Comparison of ENCODE assay signal across 1 cellular context in the genomic region with DNA sequence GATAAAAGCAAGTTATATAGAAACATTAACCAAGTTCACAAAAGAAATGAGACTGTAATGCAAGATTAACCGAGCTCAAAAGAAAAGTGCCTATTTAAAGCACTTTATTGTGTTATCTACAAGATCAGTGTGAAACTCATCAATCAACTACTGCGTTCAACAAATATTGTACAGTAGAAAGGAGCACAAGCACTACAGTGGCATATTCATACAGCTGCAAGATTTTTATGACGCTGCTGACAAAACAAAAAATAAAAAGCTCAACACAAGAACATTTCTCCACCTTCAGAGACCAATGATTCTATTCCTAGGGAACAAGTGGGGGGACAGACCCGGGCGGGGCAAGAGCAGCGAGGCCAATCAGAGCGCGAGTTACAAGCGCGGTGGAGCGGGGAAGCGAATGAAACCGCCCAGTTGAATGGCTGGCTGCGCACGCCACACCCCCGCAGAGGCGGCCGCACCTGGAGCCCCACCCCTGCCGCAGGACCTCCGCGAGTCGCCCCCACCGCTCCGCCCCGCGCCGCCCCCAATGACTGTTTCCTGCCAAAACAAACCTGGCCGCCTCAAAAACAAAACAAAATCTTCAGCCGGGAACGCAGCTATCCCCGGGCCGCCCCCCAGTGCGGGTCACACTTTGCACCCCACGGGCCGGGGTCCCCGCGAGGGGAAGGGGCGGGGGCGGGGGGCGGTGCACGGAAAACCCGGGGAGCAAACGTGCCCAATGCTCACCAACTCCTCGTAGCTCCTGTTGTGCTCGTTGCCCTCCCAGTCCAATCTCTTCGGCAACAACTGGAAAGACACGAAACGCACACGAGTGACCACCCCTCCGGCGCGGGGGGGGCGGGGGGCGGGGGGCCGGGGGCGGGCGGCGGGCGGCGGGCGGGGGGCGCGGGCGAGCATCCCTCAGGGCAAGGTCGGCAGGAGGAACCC.
TF ChIP-seq lines count a peak whose summit lies in the region.

No MANE protein-coding gene starts in this region.

TF ChIP-seq in H1, 55 proteins besides CTCF, POLR2A, EP300 and RAD21:
- TF ChIP-seq, protein P1, sequence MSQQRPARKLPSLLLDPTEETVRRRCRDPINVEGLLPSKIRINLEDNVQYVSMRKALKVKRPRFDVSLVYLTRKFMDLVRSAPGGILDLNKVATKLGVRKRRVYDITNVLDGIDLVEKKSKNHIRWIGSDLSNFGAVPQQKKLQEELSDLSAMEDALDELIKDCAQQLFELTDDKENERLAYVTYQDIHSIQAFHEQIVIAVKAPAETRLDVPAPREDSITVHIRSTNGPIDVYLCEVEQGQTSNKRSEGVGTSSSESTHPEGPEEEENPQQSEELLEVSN (IDR thresholded peaks at IDR 0.05): no peak
- no peak for TF ChIP-seq CREB1 (IDR thresholded peaks at IDR 0.05)
- TF ChIP-seq POLR2AphosphoS5 (IDR thresholded peaks at IDR 0.05; ENCODE audit: low read depth, low read length): no peak
- TF ChIP-seq, protein P2, sequence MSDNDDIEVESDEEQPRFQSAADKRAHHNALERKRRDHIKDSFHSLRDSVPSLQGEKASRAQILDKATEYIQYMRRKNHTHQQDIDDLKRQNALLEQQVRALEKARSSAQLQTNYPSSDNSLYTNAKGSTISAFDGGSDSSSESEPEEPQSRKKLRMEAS (IDR thresholded peaks at IDR 0.05): no peak
- TF ChIP-seq CEBPB (IDR thresholded peaks at IDR 0.05; ENCODE audit: low read depth, low read length): no peak
- TF ChIP-seq SAP30 (IDR thresholded peaks at IDR 0.05; ENCODE audit: insufficient read depth, insufficient replicate concordance, low read length): no peak
- no peak for TF ChIP-seq JUN (IDR thresholded peaks at IDR 0.05; ENCODE audit: low read depth, low read length)
- TF ChIP-seq NANOG (IDR thresholded peaks at IDR 0.05; ENCODE audit: insufficient read depth, low read depth, low read length, poor library complexity, severe bottlenecking): no peak
- TF ChIP-seq JUND (IDR thresholded peaks at IDR 0.05; ENCODE audit: low read length): no peak
- TF ChIP-seq SUZ12 (IDR thresholded peaks at IDR 0.05; ENCODE audit: low read length): no peak
- TF ChIP-seq MAFK (IDR thresholded peaks at IDR 0.05; ENCODE audit: low read depth, low read length): no peak
- no peak for TF ChIP-seq SRF (IDR thresholded peaks at IDR 0.05; ENCODE audit: low read depth, low read length)
- TF ChIP-seq BACH1 (IDR thresholded peaks at IDR 0.05; ENCODE audit: low read length): no peak
- peak; percentile 72 for TF ChIP-seq CHD2 (IDR thresholded peaks at IDR 0.05; ENCODE audit: low read length)
- TF ChIP-seq, protein P3, sequence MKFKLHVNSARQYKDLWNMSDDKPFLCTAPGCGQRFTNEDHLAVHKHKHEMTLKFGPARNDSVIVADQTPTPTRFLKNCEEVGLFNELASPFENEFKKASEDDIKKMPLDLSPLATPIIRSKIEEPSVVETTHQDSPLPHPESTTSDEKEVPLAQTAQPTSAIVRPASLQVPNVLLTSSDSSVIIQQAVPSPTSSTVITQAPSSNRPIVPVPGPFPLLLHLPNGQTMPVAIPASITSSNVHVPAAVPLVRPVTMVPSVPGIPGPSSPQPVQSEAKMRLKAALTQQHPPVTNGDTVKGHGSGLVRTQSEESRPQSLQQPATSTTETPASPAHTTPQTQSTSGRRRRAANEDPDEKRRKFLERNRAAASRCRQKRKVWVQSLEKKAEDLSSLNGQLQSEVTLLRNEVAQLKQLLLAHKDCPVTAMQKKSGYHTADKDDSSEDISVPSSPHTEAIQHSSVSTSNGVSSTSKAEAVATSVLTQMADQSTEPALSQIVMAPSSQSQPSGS (IDR thresholded peaks at IDR 0.05; ENCODE audit: low read length): no peak
- no peak for TF ChIP-seq CBX5 (IDR thresholded peaks at IDR 0.05; ENCODE audit: low read depth, low read length)
- TF ChIP-seq, protein P4, sequence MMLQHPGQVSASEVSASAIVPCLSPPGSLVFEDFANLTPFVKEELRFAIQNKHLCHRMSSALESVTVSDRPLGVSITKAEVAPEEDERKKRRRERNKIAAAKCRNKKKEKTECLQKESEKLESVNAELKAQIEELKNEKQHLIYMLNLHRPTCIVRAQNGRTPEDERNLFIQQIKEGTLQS (IDR thresholded peaks at IDR 0.05; ENCODE audit: insufficient read depth, low read depth, low read length): no peak
- no peak for TF ChIP-seq KDM5A (IDR thresholded peaks at IDR 0.05; ENCODE audit: low read length)
- TF ChIP-seq SIX5 (IDR thresholded peaks at IDR 0.05; ENCODE audit: low read depth, low read length): no peak
- no peak for TF ChIP-seq RNF2 (IDR thresholded peaks at IDR 0.05; ENCODE audit: borderline replicate concordance, low read depth, low read length, missing control alignments, poor library complexity, severe bottlenecking)
- TF ChIP-seq BCL11A (IDR thresholded peaks at IDR 0.05; ENCODE audit: low read depth in 2 of 2, low read length in 2 of 2): no peak
- no peak for TF ChIP-seq ZNF274 (IDR thresholded peaks at IDR 0.05; ENCODE audit: borderline replicate concordance, extremely low read depth, low read length)
- peak; percentile 75; the same call in 1 of the 2 replicates for TF ChIP-seq EGR1 (IDR thresholded peaks at IDR 0.05; ENCODE audit: borderline replicate concordance, low read depth, low read length)
- TF ChIP-seq GTF2F1 (IDR thresholded peaks at IDR 0.05; ENCODE audit: borderline replicate concordance, low read depth, low read length): no peak
- TF ChIP-seq PHF8 (conservative IDR thresholded peaks at IDR 0.05; ENCODE audit: low read depth, low read length): no peak
- TF ChIP-seq KDM4A (IDR thresholded peaks at IDR 0.05; ENCODE audit: low read depth, low read length, severe bottlenecking): no peak
- TF ChIP-seq CHD1 (IDR thresholded peaks at IDR 0.05; ENCODE audit: low read depth, low read length): no peak
- 0 out of 2 replicates have a peak, but pooled peaks have one; percentile 31 for TF ChIP-seq TCF12 (IDR thresholded peaks at IDR 0.05; ENCODE audit: low read depth, low read length)
- TF ChIP-seq SP1 (IDR thresholded peaks at IDR 0.05; ENCODE audit: low read depth, low read length): peak; percentile 95
- peak; percentile 30; the same call in 1 of the 2 replicates for TF ChIP-seq TAF1 (IDR thresholded peaks at IDR 0.05; ENCODE audit: low read depth, low read length)
- no peak for TF ChIP-seq ASH2L (IDR thresholded peaks at IDR 0.05; ENCODE audit: low read length)
- TF ChIP-seq RBBP5 (IDR thresholded peaks at IDR 0.05; ENCODE audit: borderline replicate concordance, low read depth, low read length): no peak
- TF ChIP-seq NRF1 (IDR thresholded peaks at IDR 0.05; ENCODE audit: low read depth, low read length): no peak
- no peak for TF ChIP-seq GABPA (IDR thresholded peaks at IDR 0.05; ENCODE audit: borderline replicate concordance, insufficient read depth, low read length)
- TF ChIP-seq SP4 (IDR thresholded peaks at IDR 0.05; ENCODE audit: low read length): no peak
- TF ChIP-seq POU5F1 (IDR thresholded peaks at IDR 0.05; ENCODE audit: low read depth, low read length): no peak
- no peak for TF ChIP-seq TAF7 (optimal IDR thresholded peaks at IDR 0.05; ENCODE audit: borderline replicate concordance, low read depth, low read length)
- no peak for TF ChIP-seq FOSL1 (IDR thresholded peaks at IDR 0.05; ENCODE audit: insufficient read depth, low read depth, low read length)
- TF ChIP-seq HDAC2 (IDR thresholded peaks at IDR 0.05; ENCODE audit: borderline replicate concordance in 1 of 2, low read depth in 2 of 2, low read length in 2 of 2): no peak
- TF ChIP-seq YY1 (IDR thresholded peaks at IDR 0.05; ENCODE audit: low read depth, low read length): no peak
